8 cellular contexts compared by ENCODE assay signal in the genomic region with DNA sequence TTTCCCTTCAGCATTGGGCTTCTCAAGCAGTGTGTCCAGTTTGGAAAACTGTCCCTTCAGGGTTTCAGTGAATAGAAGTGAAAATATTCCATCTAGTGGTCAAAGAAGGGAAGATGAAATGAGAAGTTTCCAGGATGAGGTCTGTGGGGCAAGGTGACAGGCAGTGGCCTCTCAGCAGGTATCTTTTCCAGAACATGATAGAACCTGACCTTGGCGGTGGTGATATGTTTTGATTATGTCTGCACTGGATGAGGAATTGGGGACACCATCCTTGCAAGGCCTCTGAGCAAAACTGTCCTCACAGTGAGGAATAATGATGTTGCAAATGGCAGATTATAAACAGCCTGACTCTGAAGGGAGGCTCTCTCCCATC. TPM values are rescaled to one million over a fixed set of nuclear protein-coding genes. Genes with fewer than 3 reads are reported as not detected.
A peak's percentile ranks its signal among the peaks of the same experiment; 100 is the strongest.
DNase-seq lines count a peak whose midpoint lies in the region; ATAC-seq lines count a peak whose summit lies in the region.

No MANE protein-coding gene starts in this region.

- H3K4me1 Mint-ChIP-seq in CD4-positive, alpha-beta memory T cell, result peaks cover 37 to 83% (median 56%) of the 10 kb centered on the region in 4 donors
- H3K4me1 Mint-ChIP-seq in naive thymus-derived CD4-positive, alpha-beta T cell, result peaks cover 37 to 92% (median 83%) of the 10 kb centered on the region in 7 donors

- H3K36me3 ChIP-seq in CD4-positive, alpha-beta memory T cell (ENCODE audit: insufficient read depth, low read length), result peaks cover 28% of the 10 kb centered on the region
- H3K36me3 ChIP-seq in naive thymus-derived CD4-positive, alpha-beta T cell (ENCODE audit: control insufficient read depth in 2 of 3, insufficient read depth in 3 of 3, low read length in 3 of 3), result peaks cover 3 to 34% (median 13%) of the 10 kb centered on the region in 3 experiments

- POLR2A ChIA-PET in CD4-positive, alpha-beta memory T cell (lab: Charles Lee; ENCODE audit: partially characterized antibody), result no interaction called here
- POLR2A ChIA-PET in naive thymus-derived CD4-positive, alpha-beta T cell (lab: Charles Lee), result interaction anchor here (1.7 kb wide), 1 partner anchor 10 kb away, joined by 4 read pairs; no protein-coding TSS in a partner anchor

- no peak for ATAC-seq in naive thymus-derived CD4-positive, alpha-beta T cell
- ATAC-seq in HG03025 (IDR thresholded peaks at IDR 0.05; ENCODE audit: low FRiP score, unreplicated experiment), result no peak
- ATAC-seq in GM19324 (IDR thresholded peaks at IDR 0.05; ENCODE audit: low FRiP score, unreplicated experiment), result no peak
- no peak for ATAC-seq in GM19035 (IDR thresholded peaks at IDR 0.05; ENCODE audit: unreplicated experiment)
- no peak for ATAC-seq in activated naive CD4-positive, alpha-beta T cell treated with anti-CD3 and anti-CD28 coated beads, Interleukin-2, amount 50 U/mL, for 72 hours

- no peak overlapping the region for H3K27ac ChIP-seq in CD4-positive, alpha-beta memory T cell (ENCODE audit: low read depth, low read length)
- H3K27ac ChIP-seq in naive thymus-derived CD4-positive, alpha-beta T cell (ENCODE audit: low read depth, low read length), result no peak overlapping the region

- intact Hi-C loops in CD4-positive, alpha-beta memory T cell (cut with micrococcal nuclease), result no loop called here
- intact Hi-C loops in naive thymus-derived CD4-positive, alpha-beta T cell (cut with micrococcal nuclease), result loop anchor here in 1 of 2 donors (1.0 to 2.0 kb wide), 3 partner anchors 7 to 17 kb away; no protein-coding TSS in a partner anchor

- H3K36me3 Mint-ChIP-seq in CD4-positive, alpha-beta memory T cell, result peaks cover 55 to 82% of the 10 kb centered on the region in 2 donors
- peaks cover 3 to 51% (median 30%) of the 10 kb centered on the region in 5 donors for H3K36me3 Mint-ChIP-seq in naive thymus-derived CD4-positive, alpha-beta T cell
- peaks cover 0 to 30% of the 10 kb centered on the region in 2 donors for H3K36me3 Mint-ChIP-seq in activated naive CD4-positive, alpha-beta T cell treated with anti-CD3 and anti-CD28 coated beads, Interleukin-2, amount 50 U/mL, for 72 hours

- no peak overlapping the region for H3K4me3 Mint-ChIP-seq in CD4-positive, alpha-beta memory T cell
- peak overlapping the region in 1 of 10 donors; percentile 34 for H3K4me3 Mint-ChIP-seq in naive thymus-derived CD4-positive, alpha-beta T cell

- H3K4me3 ChIP-seq in CD4-positive, alpha-beta memory T cell (ENCODE audit: low read length in 2 of 2), result no peak overlapping the region
- no peak overlapping the region for H3K4me3 ChIP-seq in naive thymus-derived CD4-positive, alpha-beta T cell (ENCODE audit: low read length)

- peaks cover 17% of the 10 kb centered on the region for H3K4me1 ChIP-seq in CD4-positive, alpha-beta memory T cell (ENCODE audit: insufficient read depth, low read length)
- no peaks in the 10 kb centered on the region for H3K4me1 ChIP-seq in naive thymus-derived CD4-positive, alpha-beta T cell (ENCODE audit: control insufficient read depth in 2 of 2, insufficient read depth in 2 of 2, low read length in 2 of 2)

- H3K9me3 Mint-ChIP-seq in CD4-positive, alpha-beta memory T cell, result no peaks in the 10 kb centered on the region
- H3K9me3 Mint-ChIP-seq in naive thymus-derived CD4-positive, alpha-beta T cell, result no peaks in the 10 kb centered on the region
- H3K9me3 Mint-ChIP-seq in activated naive CD4-positive, alpha-beta T cell treated with anti-CD3 and anti-CD28 coated beads, Interleukin-2, amount 50 U/mL, for 72 hours, result no peaks in the 10 kb centered on the region

- CTCF ChIA-PET in CD4-positive, alpha-beta memory T cell (lab: Charles Lee; ENCODE audit: partially characterized antibody), result interaction anchor here (1.1 to 2.3 kb wide), 2 partner anchors 13 to 46 kb away, joined by 3 to 19 read pairs; no protein-coding TSS in a partner anchor
- CTCF ChIA-PET in naive thymus-derived CD4-positive, alpha-beta T cell (lab: Charles Lee), result interaction anchor here (1.0 kb wide), 1 partner anchor 46 kb away, joined by 3 read pairs; no protein-coding TSS in a partner anchor

- H3K27me3 ChIP-seq in CD4-positive, alpha-beta memory T cell (ENCODE audit: insufficient read depth, low read length), result no peaks in the 10 kb centered on the region
- H3K27me3 ChIP-seq in naive thymus-derived CD4-positive, alpha-beta T cell (ENCODE audit: control insufficient read depth in 2 of 2, insufficient read depth in 2 of 2, low read length in 2 of 2), result no peaks in the 10 kb centered on the region

- peak overlapping the region in 6 of 7 donors; percentile 13 to 70 (median 62) for H3K27ac Mint-ChIP-seq in CD4-positive, alpha-beta memory T cell
- peak overlapping the region in 7 of 9 donors; percentile 25 to 84 (median 69) for H3K27ac Mint-ChIP-seq in naive thymus-derived CD4-positive, alpha-beta T cell
- H3K27ac Mint-ChIP-seq in activated naive CD4-positive, alpha-beta T cell treated with anti-CD3 and anti-CD28 coated beads, Interleukin-2, amount 50 U/mL, for 72 hours, result peak overlapping the region in 1 of 2 donors; percentile 66

- DNase-seq in CD4-positive, alpha-beta memory T cell, result no peak
- peak; percentile 10 for DNase-seq in M059J (ENCODE audit: low read depth)
- peak; percentile 59 for DNase-seq in cerebellum (ENCODE audit: low spot score)
- no peak for DNase-seq in naive thymus-derived CD4-positive, alpha-beta T cell
- DNase-seq in activated naive CD4-positive, alpha-beta T cell treated with anti-CD3 and anti-CD28 coated beads, Interleukin-2, amount 50 U/mL, for 72 hours (ENCODE audit: low spot score in 2 of 2), result no peak

- no peaks in the 10 kb centered on the region for H3K9me3 ChIP-seq in CD4-positive, alpha-beta memory T cell (ENCODE audit: control insufficient read depth in 1 of 2, low read length in 2 of 2)
- H3K9me3 ChIP-seq in naive thymus-derived CD4-positive, alpha-beta T cell (ENCODE audit: control insufficient read depth in 2 of 3, low read length in 3 of 3), result no peaks in the 10 kb centered on the region

- H3K27me3 Mint-ChIP-seq in CD4-positive, alpha-beta memory T cell, result no peaks in the 10 kb centered on the region
- no peaks in the 10 kb centered on the region for H3K27me3 Mint-ChIP-seq in naive thymus-derived CD4-positive, alpha-beta T cell

RNA-seq across cellular contexts. Expression of a gene that starts 4.7 kb away (rescaled TPM):
- total RNA-seq in CD4-positive, alpha-beta memory T cell, result not detected
- polyA plus RNA-seq in CD4-positive, alpha-beta memory T cell, result not detected
- not detected in 2 replicates for total RNA-seq in M059J (2014; rRNA removed; shearing (Covaris generic))
- total RNA-seq in cerebellum, result not detected
- total RNA-seq in naive thymus-derived CD4-positive, alpha-beta T cell, result not detected
- polyA plus RNA-seq in naive thymus-derived CD4-positive, alpha-beta T cell, result not detected
- not detected for total RNA-seq in activated naive CD4-positive, alpha-beta T cell treated with anti-CD3 and anti-CD28 coated beads, Interleukin-2, amount 50 U/mL, for 72 hours

RNA-seq across cellular contexts. Expression of a gene that starts 23.6 kb away (rescaled TPM):
- 100 to 1,000 TPM; 112 to 116 TPM for total RNA-seq in CD4-positive, alpha-beta memory T cell
- polyA plus RNA-seq in CD4-positive, alpha-beta memory T cell, result 100 to 1,000 TPM; 147 to 176 TPM
- total RNA-seq in M059J (2014; rRNA removed; shearing (Covaris generic)), result 84.4 and 138 TPM in 2 replicates
- 43.0 TPM for total RNA-seq in cerebellum
- total RNA-seq in naive thymus-derived CD4-positive, alpha-beta T cell, result 100 to 1,000 TPM in 2 of 5 experiments, 10 to 100 TPM in 3; 71.9 to 117 (median 80.7) TPM
- polyA plus RNA-seq in naive thymus-derived CD4-positive, alpha-beta T cell, result 100 to 1,000 TPM; 177 to 204 TPM
- 10 to 100 TPM; 28.4 to 67.5 TPM for total RNA-seq in activated naive CD4-positive, alpha-beta T cell treated with anti-CD3 and anti-CD28 coated beads, Interleukin-2, amount 50 U/mL, for 72 hours

RNA-seq across cellular contexts. Expression of a gene that starts 34.3 kb away (rescaled TPM):
- total RNA-seq in CD4-positive, alpha-beta memory T cell, result 1 to 10 TPM; 5.2 to 5.4 TPM
- 1 to 10 TPM; 2.3 to 6.7 TPM for polyA plus RNA-seq in CD4-positive, alpha-beta memory T cell
- 3.8 and 6.3 TPM in 2 replicates for total RNA-seq in M059J (2014; rRNA removed; shearing (Covaris generic))
- total RNA-seq in cerebellum, result 27.3 TPM
- total RNA-seq in naive thymus-derived CD4-positive, alpha-beta T cell, result 1 to 10 TPM; 4.9 to 7.1 (median 5.9) TPM
- 10 to 100 TPM in 1 of 2 donors, 1 to 10 TPM in 1; 4.7 to 11.1 TPM for polyA plus RNA-seq in naive thymus-derived CD4-positive, alpha-beta T cell
- 1 to 10 TPM; 6.5 to 7.0 TPM for total RNA-seq in activated naive CD4-positive, alpha-beta T cell treated with anti-CD3 and anti-CD28 coated beads, Interleukin-2, amount 50 U/mL, for 72 hours

RNA-seq across cellular contexts. Expression of a gene that starts 48.9 kb away (rescaled TPM):
- total RNA-seq in CD4-positive, alpha-beta memory T cell, result 10 to 100 TPM; 12.1 to 13.6 TPM
- polyA plus RNA-seq in CD4-positive, alpha-beta memory T cell, result 10 to 100 TPM in 1 of 2 donors, 1 to 10 TPM in 1; 4.5 to 11.6 TPM
- total RNA-seq in M059J (2014; rRNA removed; shearing (Covaris generic)), result 18.3 and 23.7 TPM in 2 replicates
- 17.7 TPM for total RNA-seq in cerebellum
- total RNA-seq in naive thymus-derived CD4-positive, alpha-beta T cell, result 10 to 100 TPM; 10.4 to 19.7 (median 12.9) TPM
- 1 to 10 TPM; 4.0 to 7.7 TPM for polyA plus RNA-seq in naive thymus-derived CD4-positive, alpha-beta T cell
- total RNA-seq in activated naive CD4-positive, alpha-beta T cell treated with anti-CD3 and anti-CD28 coated beads, Interleukin-2, amount 50 U/mL, for 72 hours, result 10 to 100 TPM; 17.2 to 30.9 TPM

RNA-seq across cellular contexts. Expression of a gene that starts 58.1 kb away (rescaled TPM):
- under 1 TPM; 0.03 to 0.09 TPM for total RNA-seq in CD4-positive, alpha-beta memory T cell
- under 1 TPM in 1 of 2 donors, not detected in 1; 0.37 TPM for polyA plus RNA-seq in CD4-positive, alpha-beta memory T cell
- total RNA-seq in M059J (2014; rRNA removed; shearing (Covaris generic)), result 0.86 and 1.5 TPM in 2 replicates
- total RNA-seq in cerebellum, result 15.4 TPM
- under 1 TPM in 3 of 5 experiments, not detected in 2; 0.05 to 0.12 (median 0.05) TPM for total RNA-seq in naive thymus-derived CD4-positive, alpha-beta T cell
- not detected for polyA plus RNA-seq in naive thymus-derived CD4-positive, alpha-beta T cell
- under 1 TPM; 0.41 to 0.66 TPM for total RNA-seq in activated naive CD4-positive, alpha-beta T cell treated with anti-CD3 and anti-CD28 coated beads, Interleukin-2, amount 50 U/mL, for 72 hours

Comparison
In these comparisons a context has a peak if more than half of its experiments do, and no peak if none do; other contexts are left out.
1. DNase-seq: peak in M059J (single experiment) and cerebellum (single experiment); none in CD4-positive, alpha-beta memory T cell (0 of 5), naive thymus-derived CD4-positive, alpha-beta T cell (0 of 9) and activated naive CD4-positive, alpha-beta T cell treated with anti-CD3 and anti-CD28 coated beads, Interleukin-2, amount 50 U/mL, for 72 hours (0 of 2).